8 cellular contexts compared by ENCODE assay signal in the genomic region with DNA sequence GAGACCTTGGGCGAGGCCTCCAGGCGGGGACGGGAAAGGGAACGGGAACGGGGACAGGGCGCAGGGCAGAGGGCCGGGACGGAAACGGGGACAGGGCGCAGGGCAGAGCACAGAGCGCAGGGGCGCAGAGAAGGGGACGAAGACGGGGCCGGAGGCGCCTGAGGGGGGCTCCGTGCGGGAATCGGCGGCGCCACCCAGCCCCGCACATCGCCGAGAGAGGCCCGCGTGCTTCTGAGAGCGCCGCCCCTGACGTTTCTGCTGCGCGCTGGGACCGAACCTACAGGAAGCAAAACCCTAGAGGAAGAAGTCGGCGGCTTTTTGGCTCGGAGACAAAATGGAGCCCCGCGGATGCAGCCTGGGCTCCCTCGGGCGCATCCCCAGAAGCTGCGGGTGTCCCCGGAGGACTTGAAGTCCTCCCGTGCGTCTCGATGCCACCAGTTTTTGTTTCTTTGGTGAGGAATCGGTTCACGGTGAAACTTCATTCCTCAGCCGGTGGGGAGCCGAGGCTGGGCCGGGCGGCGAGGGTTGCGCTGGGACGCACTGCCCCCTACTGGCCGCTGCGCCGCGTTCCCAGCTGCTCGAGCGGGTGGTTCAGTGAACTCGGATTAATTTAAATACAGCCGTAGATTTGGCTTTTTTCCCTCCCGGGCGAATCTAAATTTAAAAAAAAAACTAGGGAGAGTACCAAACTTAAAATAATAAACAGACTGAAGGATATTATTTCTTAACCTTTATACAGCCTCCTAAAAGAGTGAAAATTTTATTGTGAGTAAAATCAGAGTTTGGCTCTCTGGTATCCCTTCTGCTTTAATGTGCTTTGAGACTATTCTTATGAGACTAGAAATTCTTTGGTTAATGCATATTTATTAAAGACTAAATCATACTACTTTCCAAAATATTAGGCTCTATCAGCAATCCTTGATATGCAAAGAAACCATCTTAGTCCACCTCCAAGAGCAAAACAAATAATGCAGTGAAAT.
DNase-seq lines count a peak whose midpoint lies in the region; ATAC-seq lines count a peak whose summit lies in the region.

No MANE protein-coding gene starts in this region.

- peak; percentile 93 for ATAC-seq in GM18858 (IDR thresholded peaks at IDR 0.05; ENCODE audit: unreplicated experiment)
- peak; percentile 92 for ATAC-seq in HG03097 (IDR thresholded peaks at IDR 0.05; ENCODE audit: low FRiP score, unreplicated experiment)

- peak; percentile 87 for DNase-seq in Ammon's horn (ENCODE audit: low spot score)
- DNase-seq in NCI-H526 (lab: John Stamatoyannopoulos, UW) = peak; percentile 24 to 78
- DNase-seq in activated T-cell treated with anti-CD3 and anti-CD28 coated beads for 24 hours (ENCODE audit: low read depth) = peak; percentile 56
- peak; percentile 54 for DNase-seq in epidermal melanocyte (ENCODE audit: insufficient read length, low spot score)
- DNase-seq in middle frontal gyrus (ENCODE audit: extremely low spot score, low spot score) = peak; percentile 65
- DNase-seq in stimulated activated CD8-positive, alpha-beta memory T cell treated with anti-CD3 and anti-CD28 coated beads, Interleukin-15, amount 100 ng/mL, for 4 hours (ENCODE audit: low read depth in 2 of 2) = peak; percentile 14 to 21

Comparison
In these comparisons a context has a peak if more than half of its experiments do, and no peak if none do; other contexts are left out.
1. Peak in every context shown above with its lines: DNase-seq and ATAC-seq.
2. DNase-seq: peak in every context shown above with its lines; median percentile 87 in Ammon's horn; 65 in middle frontal gyrus; 56 in activated T-cell treated with anti-CD3 and anti-CD28 coated beads for 24 hours; 54 in epidermal melanocyte; 51 in NCI-H526; 18 in stimulated activated CD8-positive, alpha-beta memory T cell treated with anti-CD3 and anti-CD28 coated beads, Interleukin-15, amount 100 ng/mL, for 4 hours.